In the genomic region with DNA sequence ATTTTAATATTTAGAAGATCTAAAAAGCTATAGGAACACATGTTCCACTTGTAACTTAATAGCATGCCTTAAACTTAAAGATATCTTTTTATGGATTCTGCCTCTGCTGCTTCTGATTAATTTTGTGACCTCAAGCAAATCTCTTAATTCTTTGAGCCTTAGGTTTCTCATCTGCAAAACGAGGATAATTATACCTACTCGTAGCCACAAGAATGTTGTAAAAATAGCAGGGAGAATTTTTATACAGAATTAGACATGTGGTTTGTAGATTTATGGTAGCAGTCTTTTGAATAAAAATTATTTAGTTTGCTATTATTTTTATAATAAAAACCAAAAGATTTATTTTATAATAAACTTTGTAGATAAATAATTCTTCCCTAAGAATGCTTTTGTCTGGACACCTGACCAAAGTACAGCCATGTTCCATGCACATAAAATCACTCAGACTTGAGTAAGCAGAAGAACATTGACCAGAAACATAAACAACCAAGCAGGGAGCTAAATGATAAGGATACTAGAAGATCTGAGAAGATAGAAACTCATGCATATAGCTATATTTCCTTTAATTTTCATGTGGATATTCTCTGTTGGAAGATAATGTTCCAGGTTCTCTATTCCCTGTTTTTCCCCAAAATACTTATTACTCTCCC, we compare ENCODE assay signal across 16 cellular contexts. TPM values are rescaled to one million over a fixed set of nuclear protein-coding genes. Genes with fewer than 3 reads are reported as not detected.
DNase-seq lines count a peak whose midpoint lies in the region; ATAC-seq and TF ChIP-seq lines count a peak whose summit lies in the region.
"Had no signal": no experiment of that assay in that cellular context is flagged by ENCODE, and none has a peak within 500 bp of the region (broad histone marks: within the 10 kb centered on the region; RNA-seq: fewer than 3 reads in every experiment).

No MANE protein-coding gene starts in this region.

- H3K9me3 ChIP-seq in esophagus squamous epithelium (no peaks in the 10 kb centered on the region), smooth muscle cell (replicated peaks; ENCODE audit: low read depth) (no peaks in the 10 kb centered on the region)
- H3K9me3 ChIP-seq: mucosa of descending colon had no signal

- H2AFZ ChIP-seq in smooth muscle cell (ENCODE audit: low read depth): no peak overlapping the region

- H3K27me3 Mint-ChIP-seq in activated CD4-positive, alpha-beta memory T cell treated with anti-CD3 and anti-CD28 coated beads for 36 hours: no peaks in the 10 kb centered on the region
- H3K27me3 Mint-ChIP-seq: activated T-helper 17 cell treated with anti-CD3 and anti-CD28 coated beads, Interleukin-2, amount 50 U/mL, for 72 hours had no signal

- WGBS in esophagus squamous epithelium, 2 donors: 59 to 69% methylated on average over 2 of the region's 2 CpGs
- WGBS in smooth muscle cell (ENCODE audit: low lambda C conversion rate): 5% methylated on average over 2 of the region's 2 CpGs

- H3K36me3 Mint-ChIP-seq in activated CD4-positive, alpha-beta memory T cell treated with anti-CD3 and anti-CD28 coated beads for 36 hours: peaks cover 9% of the 10 kb centered on the region

- peak overlapping the region; percentile 67 for H3K4me2 ChIP-seq in smooth muscle cell

- POLR2A ChIA-PET in activated CD4-positive, alpha-beta memory T cell treated with anti-CD3 and anti-CD28 coated beads for 36 hours (lab: Charles Lee): no interaction called here

- no peaks in the 10 kb centered on the region for H3K9me3 Mint-ChIP-seq in activated CD4-positive, alpha-beta memory T cell treated with anti-CD3 and anti-CD28 coated beads for 36 hours
- H3K9me3 Mint-ChIP-seq: activated T-helper 17 cell treated with anti-CD3 and anti-CD28 coated beads, Interleukin-2, amount 50 U/mL, for 72 hours had no signal

- H3K79me2 ChIP-seq in smooth muscle cell (ENCODE audit: low read depth): peaks cover 68% of the 10 kb centered on the region

- DNase-seq in GM04504 (ENCODE audit: low read depth) (peak; percentile 62), RPMI7951 (ENCODE audit: low read depth) (peak; percentile 58), esophagus squamous epithelium (lab: John Stamatoyannopoulos, UW) (no peak), smooth muscle cell (lab: John Stamatoyannopoulos, UW; ENCODE audit: unreplicated experiment) (no peak), coronary artery (ENCODE audit: low spot score) (no peak), NCI-H2171 (lab: John Stamatoyannopoulos, UW) (no peak)
- no peak for DNase-seq in activated CD4-positive, alpha-beta memory T cell treated with anti-CD3 and anti-CD28 coated beads for 36 hours
- DNase-seq: cerebellar nuclear complex; left cardiac atrium; mucosa of descending colon; NCI-H774; OCI-M1; stimulated activated CD4-positive, alpha-beta T cell treated with anti-CD3 and anti-CD28 coated beads, Interleukin-12 subunit alpha, Interleukin-12 subunit beta, amount 100 ng/mL, for 4 hours had no signal

- peaks cover 0 to 40% (median 0%) of the 10 kb centered on the region in 3 donors for H3K4me1 ChIP-seq in esophagus squamous epithelium
- H3K4me1 ChIP-seq in smooth muscle cell (ENCODE audit: low read depth): peaks cover 6% of the 10 kb centered on the region

- peak overlapping the region; percentile 49 for H3K9ac ChIP-seq in smooth muscle cell (ENCODE audit: low read depth)

- peaks cover 17% of the 10 kb centered on the region for H3F3A ChIP-seq in smooth muscle cell (ENCODE audit: low read depth)

- intact Hi-C loops in esophagus squamous epithelium (cut with DNase I): no loop called here
- intact Hi-C loops in activated CD4-positive, alpha-beta memory T cell treated with anti-CD3 and anti-CD28 coated beads for 36 hours (cut with micrococcal nuclease): no loop called here

- no peak for ATAC-seq in HG02571 (IDR thresholded peaks at IDR 0.05; ENCODE audit: unreplicated experiment)
- ATAC-seq: activated CD4-positive, CD25-positive, alpha-beta regulatory T cell treated with anti-CD3 and anti-CD28 coated beads, Interleukin-2, amount 50 U/mL, for 24 hours; activated T-helper 17 cell treated with anti-CD3 and anti-CD28 coated beads, Interleukin-2, amount 50 U/mL, for 72 hours; left cardiac atrium had no signal

- H3K4me3 ChIP-seq in esophagus squamous epithelium (no peak overlapping the region), smooth muscle cell (no peak overlapping the region), coronary artery (no peak overlapping the region)
- H3K4me3 ChIP-seq: mucosa of descending colon had no signal

- H3K27me3 ChIP-seq in esophagus squamous epithelium (no peaks in the 10 kb centered on the region), smooth muscle cell (ENCODE audit: low read depth) (no peaks in the 10 kb centered on the region)

- H3K27ac Mint-ChIP-seq in activated CD4-positive, alpha-beta memory T cell treated with anti-CD3 and anti-CD28 coated beads for 36 hours: no peak overlapping the region
- H3K27ac Mint-ChIP-seq: activated T-helper 17 cell treated with anti-CD3 and anti-CD28 coated beads, Interleukin-2, amount 50 U/mL, for 72 hours had no signal

- H4K20me1 ChIP-seq in smooth muscle cell (ENCODE audit: low read depth): peaks cover 21% of the 10 kb centered on the region

- H3K36me3 ChIP-seq in esophagus squamous epithelium: no peaks in the 10 kb centered on the region
- H3K36me3 ChIP-seq in smooth muscle cell (ENCODE audit: low read depth): no peaks in the 10 kb centered on the region

- H3K27ac ChIP-seq in esophagus squamous epithelium (peak overlapping the region in 3 of 4 donors; percentile 17 to 76 (median 56)), smooth muscle cell (ENCODE audit: low read depth) (peak overlapping the region; percentile 92), coronary artery (no peak overlapping the region)

- TF ChIP-seq CTCF in esophagus squamous epithelium (IDR thresholded peaks at IDR 0.05) (no peak), smooth muscle cell (IDR thresholded peaks at IDR 0.05; ENCODE audit: borderline replicate concordance, insufficient read depth, poor library complexity, severe bottlenecking) (no peak), coronary artery (IDR thresholded peaks at IDR 0.05) (no peak)

- no peak overlapping the region for H3K4me3 Mint-ChIP-seq in activated CD4-positive, alpha-beta memory T cell treated with anti-CD3 and anti-CD28 coated beads for 36 hours
- H3K4me3 Mint-ChIP-seq: activated T-helper 17 cell treated with anti-CD3 and anti-CD28 coated beads, Interleukin-2, amount 50 U/mL, for 72 hours had no signal

- TF ChIP-seq POLR2A in esophagus squamous epithelium (IDR thresholded peaks at IDR 0.05): no peak

- no peaks in the 10 kb centered on the region for H3K4me1 Mint-ChIP-seq in activated CD4-positive, alpha-beta memory T cell treated with anti-CD3 and anti-CD28 coated beads for 36 hours (ENCODE audit: low read depth)
- H3K4me1 Mint-ChIP-seq: activated T-helper 17 cell treated with anti-CD3 and anti-CD28 coated beads, Interleukin-2, amount 50 U/mL, for 72 hours had no signal

- CTCF ChIA-PET in activated CD4-positive, alpha-beta memory T cell treated with anti-CD3 and anti-CD28 coated beads for 36 hours (lab: Charles Lee): no interaction called here

RNA-seq across cellular contexts. Expression of a gene that starts 18.5 kb away (rescaled TPM):
- total RNA-seq in RPMI7951 (2014; rRNA removed; shearing (Covaris generic)): 10.8 and 16.6 TPM in 2 replicates
- total RNA-seq in esophagus squamous epithelium (10 to 100 TPM in 3 of 4 donors, 1 to 10 TPM in 1; 9.1 to 12.8 (median 10.4) TPM), smooth muscle cell (9.1 and 10.2 TPM in 2 replicates)
- 11.8 and 14.1 TPM in 2 replicates for polyA plus RNA-seq in smooth muscle cell
- 1 to 10 TPM; 7.3 to 7.5 TPM for total RNA-seq in activated CD4-positive, alpha-beta memory T cell treated with anti-CD3 and anti-CD28 coated beads for 36 hours

RNA-seq across cellular contexts. Expression of a gene that starts 18.9 kb away (rescaled TPM):
- total RNA-seq in RPMI7951 (2014; rRNA removed; shearing (Covaris generic)): 12.0 and 14.5 TPM in 2 replicates
- 10 to 100 TPM; 21.2 to 24.7 (median 22.2) TPM for total RNA-seq in esophagus squamous epithelium
- 26.7 and 41.1 TPM in 2 replicates for total RNA-seq in smooth muscle cell
- polyA plus RNA-seq in smooth muscle cell: 14.1 and 20.6 TPM in 2 replicates
- total RNA-seq in activated CD4-positive, alpha-beta memory T cell treated with anti-CD3 and anti-CD28 coated beads for 36 hours: 10 to 100 TPM; 11.4 to 11.7 TPM

Comparison
In these comparisons a context has a peak if more than half of its experiments do, and no peak if none do; other contexts are left out.
1. DNase-seq: peak in GM04504 (single experiment) and RPMI7951 (single experiment); none in esophagus squamous epithelium (single experiment), smooth muscle cell (single experiment), activated CD4-positive, alpha-beta memory T cell treated with anti-CD3 and anti-CD28 coated beads for 36 hours (single experiment), coronary artery (single experiment) and NCI-H2171 (single experiment).
2. H3K27ac ChIP-seq: peak in esophagus squamous epithelium (3 of 4) and smooth muscle cell (single experiment); none in coronary artery (0 of 2).